ENCODE assay signal across 8 cellular contexts in genomic region chr10:122062831-122063674, GRCh38.
DNase-seq lines count a peak whose midpoint lies in the region; ATAC-seq and FAIRE-seq lines count a peak whose summit lies in the region.

No MANE protein-coding gene starts in this region.

- H3K4me3 ChIP-seq in esophagus (ENCODE audit: low read depth in 1 of 2, low read length in 2 of 2) (no peak overlapping the region), muscle layer of duodenum (ENCODE audit: low read depth in 1 of 2, low read length in 2 of 2) (no peak overlapping the region)

- H3K27me3 ChIP-seq in esophagus (ENCODE audit: control insufficient read depth in 1 of 2, insufficient read depth in 2 of 2, low read length in 2 of 2), result no peaks in the 10 kb centered on the region
- H3K27me3 ChIP-seq in muscle layer of duodenum (ENCODE audit: low read depth, low read length), result no peaks in the 10 kb centered on the region

- H3K9me3 ChIP-seq in esophagus (ENCODE audit: control insufficient read depth in 2 of 2, insufficient read depth in 1 of 2, low read depth in 1 of 2, low read length in 1 of 2) (no peaks in the 10 kb centered on the region), muscle layer of duodenum (ENCODE audit: control insufficient read depth in 1 of 2, low read length in 2 of 2) (no peaks in the 10 kb centered on the region)

- DNase-seq in DMS79 treated with DMSO at 0.1 percent for 48 hours (lab: John Stamatoyannopoulos, UW), result peak; percentile 30
- DNase-seq in DMS79 (lab: John Stamatoyannopoulos, UW), result no peak
- DNase-seq in RCC 7860 (ENCODE audit: low spot score), result peak; percentile 60
- DNase-seq in stimulated activated CD4-positive, alpha-beta T cell treated with anti-CD3 and anti-CD28 coated beads, Interleukin-1b, Interleukin-23, amount 100 ng/mL, for 48 hours, result no peak

- H3K4me1 ChIP-seq in esophagus (ENCODE audit: control insufficient read depth in 2 of 2, insufficient read depth in 2 of 2, low read length in 1 of 2) (peaks cover 3% of the 10 kb centered on the region in 2 donors), muscle layer of duodenum (ENCODE audit: control insufficient read depth in 1 of 2, insufficient read depth in 2 of 2, low read length in 2 of 2) (peaks cover 0 to 8% of the 10 kb centered on the region in 2 donors)

- H3K27ac ChIP-seq in esophagus (ENCODE audit: low read depth in 2 of 2, low read length in 1 of 2), result peak overlapping the region; percentile 91 to 94
- peak overlapping the region; percentile 88 for H3K27ac ChIP-seq in muscle layer of duodenum (ENCODE audit: low read length)

- no peaks in the 10 kb centered on the region for H3K36me3 ChIP-seq in esophagus (ENCODE audit: control insufficient read depth in 2 of 2, insufficient read depth in 2 of 2, low read length in 1 of 2)
- H3K36me3 ChIP-seq in muscle layer of duodenum (ENCODE audit: control insufficient read depth in 1 of 2, insufficient read depth in 2 of 2, low read length in 2 of 2), result no peaks in the 10 kb centered on the region

- FAIRE-seq in RCC 7860 (lab: Jason Lieb, UNC), result peak; percentile 64

- no peak for ATAC-seq in HG03571 (IDR thresholded peaks at IDR 0.05; ENCODE audit: unreplicated experiment)
- no peak for ATAC-seq in HG02610 (IDR thresholded peaks at IDR 0.05; ENCODE audit: unreplicated experiment)

- 23 to 24% methylated on average over 13 of the region's 13 CpGs for WGBS in esophagus, 2 donors

Comparison
In these comparisons a context has a peak if more than half of its experiments do, and no peak if none do; other contexts are left out.
1. DNase-seq: peak in DMS79 treated with DMSO at 0.1 percent for 48 hours (single experiment) and RCC 7860 (single experiment); none in DMS79 (single experiment) and stimulated activated CD4-positive, alpha-beta T cell treated with anti-CD3 and anti-CD28 coated beads, Interleukin-1b, Interleukin-23, amount 100 ng/mL, for 48 hours (single experiment).